In genomic region chr1:244087021-244087560, GRCh38 we compare ENCODE assay signal across 23 cellular contexts.
"Had no signal": no experiment of that assay in that cellular context is flagged by ENCODE, and none has a peak within 500 bp of the region (broad histone marks: within the 10 kb centered on the region; RNA-seq: fewer than 3 reads in every experiment).

No MANE protein-coding gene starts in this region.

- H3K4me1 ChIP-seq: left ventricle myocardium inferior, right atrium auricular region, tibial nerve, uterus had no signal

- H3K4me3 Mint-ChIP-seq: memory B cell; mesothelial cell of epicardium; naive B cell; natural killer cell; nephron progenitor cell; stimulated activated memory B cell treated with anti-CD40 and anti-IgM and Interleukin-4, amounts not matched to agents 10 μg/mL and 1 μg/mL and 100 μg/mL, for 72 hours; stimulated activated naive CD8-positive, alpha-beta T cell treated with anti-CD3 and anti-CD28 coated beads, Interleukin-15, amount 100 ng/mL, for 72 hours; type B pancreatic cell had no signal

- H3K36me3 Mint-ChIP-seq: natural killer cell; stimulated activated memory B cell treated with anti-CD40 and anti-IgM and Interleukin-4, amounts not matched to agents 10 μg/mL and 1 μg/mL and 100 μg/mL, for 72 hours; type B pancreatic cell had no signal

- H3K27me3 ChIP-seq: ovary, right atrium auricular region, right lobe of liver, uterus had no signal

- H3K4me3 ChIP-seq: left ventricle myocardium inferior, lung, ovary, right atrium auricular region, right lobe of liver, smooth muscle cell, tibial nerve, uterus had no signal

- H3K9me3 Mint-ChIP-seq: memory B cell; natural killer cell; stimulated activated memory B cell treated with anti-CD40 and anti-IgM and Interleukin-4, amounts not matched to agents 10 μg/mL and 1 μg/mL and 100 μg/mL, for 72 hours; stimulated activated naive CD8-positive, alpha-beta T cell treated with anti-CD3 and anti-CD28 coated beads, Interleukin-15, amount 100 ng/mL, for 72 hours had no signal

- H3K36me3 ChIP-seq: left ventricle myocardium inferior, ovary, right atrium auricular region, right lobe of liver, tibial nerve, uterus had no signal

- ATAC-seq: natural killer cell; right lobe of liver; stimulated activated memory B cell treated with anti-CD40 and anti-IgM and Interleukin-4, amounts not matched to agents 10 μg/mL and 1 μg/mL and 100 μg/mL, for 72 hours; stimulated activated naive CD8-positive, alpha-beta T cell treated with anti-CD3 and anti-CD28 coated beads, Interleukin-15, amount 100 ng/mL, for 72 hours had no signal

- H3K27ac Mint-ChIP-seq: memory B cell; mesothelial cell of epicardium; natural killer cell; progenitor cell of endocrine pancreas; stimulated activated memory B cell treated with anti-CD40 and anti-IgM and Interleukin-4, amounts not matched to agents 10 μg/mL and 1 μg/mL and 100 μg/mL, for 72 hours; type B pancreatic cell had no signal

- H3K27ac ChIP-seq: left ventricle myocardium inferior, ovary, right atrium auricular region, right lobe of liver, tibial nerve, uterus had no signal

- H3K9me3 ChIP-seq: ovary, right lobe of liver, uterus had no signal

- DNase-seq: islet precursor cell; left ventricle myocardium inferior; naive B cell; natural killer cell; nephron progenitor cell; ovary; right lobe of liver; stimulated activated CD4-positive, alpha-beta T cell treated with anti-CD3 and anti-CD28 coated beads, Interleukin-1b, Interleukin-23, amount 100 ng/mL, for 48 hours; stimulated activated CD4-positive, alpha-beta T cell treated with anti-CD3 and anti-CD28 coated beads, Interleukin-2, amount 100 ng/mL, for 48 hours; stimulated activated CD4-positive, alpha-beta T cell treated with anti-CD3 and anti-CD28 coated beads, Interleukin-4, amount 100 ng/mL, for 4 hours; stimulated activated CD8-positive, alpha-beta memory T cell treated with anti-CD3 and anti-CD28 coated beads, Interleukin-4, amount 100 ng/mL, for 48 hours; stimulated activated naive CD4-positive, alpha-beta T cell treated with Interleukin-2 at 50 U/mL for 16 hours; stimulated activated naive CD8-positive, alpha-beta T cell treated with anti-CD3 and anti-CD28 coated beads, Interleukin-15, amount 100 ng/mL, for 72 hours; uterus had no signal

- H3K4me2 ChIP-seq: smooth muscle cell had no signal

- H3K4me1 Mint-ChIP-seq: natural killer cell; stimulated activated naive CD8-positive, alpha-beta T cell treated with anti-CD3 and anti-CD28 coated beads, Interleukin-15, amount 100 ng/mL, for 72 hours had no signal
